7 cellular contexts compared by ENCODE assay signal in the genomic region with DNA sequence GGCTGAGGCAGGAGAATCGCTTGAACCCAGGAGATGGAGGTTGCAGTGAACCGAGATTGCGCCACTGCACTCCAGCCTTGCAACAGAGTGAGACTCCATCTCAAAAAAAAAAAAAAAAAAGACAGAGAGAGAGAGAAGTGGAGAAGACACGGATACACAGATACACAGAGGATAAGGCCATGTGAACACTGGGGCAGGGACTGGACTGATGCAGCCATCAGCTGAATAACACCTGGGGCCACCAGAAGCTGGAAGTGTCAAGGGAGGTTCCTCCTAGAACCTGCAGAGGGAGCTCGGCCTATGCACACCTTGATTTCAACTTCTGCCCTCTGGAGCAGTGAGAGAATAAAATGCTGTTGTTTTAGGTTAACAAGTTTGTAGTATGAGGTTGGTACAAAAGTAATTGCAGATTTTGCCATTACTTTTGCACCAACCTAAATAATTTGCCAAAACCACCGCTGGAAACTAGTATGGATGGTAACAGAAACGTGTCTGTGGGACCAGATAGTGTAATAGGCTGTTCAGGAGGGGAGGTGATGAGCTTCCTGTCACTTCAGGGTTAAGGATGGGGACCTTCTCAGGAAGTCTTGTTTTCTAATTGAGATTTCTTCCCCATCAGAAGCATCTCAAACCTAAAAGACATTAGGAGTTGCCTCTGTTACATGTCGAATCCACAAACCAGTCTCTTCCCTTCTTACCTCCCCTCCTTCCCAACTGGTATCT. TPM values are rescaled to one million over a fixed set of nuclear protein-coding genes. Genes with fewer than 3 reads are reported as not detected.
DNase-seq lines count a peak whose midpoint lies in the region; ATAC-seq and TF ChIP-seq lines count a peak whose summit lies in the region.

No MANE protein-coding gene starts in this region.

- peak; percentile 7 for DNase-seq in NCI-H1436 treated with DMSO at 0.1 percent for 48 hours (lab: John Stamatoyannopoulos, UW)
- DNase-seq in activated naive CD8-positive, alpha-beta T cell treated with anti-CD3 and anti-CD28 coated beads for 36 hours: peak; percentile 17
- peak; percentile 66 for DNase-seq in islet precursor cell
- DNase-seq in activated CD4-positive, CD25-positive, alpha-beta regulatory T cell treated with anti-CD3 and anti-CD28 coated beads, Interleukin-2, amount 50 U/mL, for 72 hours: no peak

- no peaks in the 10 kb centered on the region for H3K9me3 Mint-ChIP-seq in activated naive CD8-positive, alpha-beta T cell treated with anti-CD3 and anti-CD28 coated beads for 36 hours

- TF ChIP-seq CTCF in GM12872 (IDR thresholded peaks at IDR 0.05; ENCODE audit: insufficient read depth, low read depth, low read length): peak; percentile 41; the same call in 2 of the 3 replicates

- no peaks in the 10 kb centered on the region for H3K36me3 Mint-ChIP-seq in activated naive CD8-positive, alpha-beta T cell treated with anti-CD3 and anti-CD28 coated beads for 36 hours

- no peaks in the 10 kb centered on the region for H3K4me1 Mint-ChIP-seq in activated naive CD8-positive, alpha-beta T cell treated with anti-CD3 and anti-CD28 coated beads for 36 hours

- no peak overlapping the region for H3K4me3 Mint-ChIP-seq in activated naive CD8-positive, alpha-beta T cell treated with anti-CD3 and anti-CD28 coated beads for 36 hours

- no peaks in the 10 kb centered on the region for H3K27me3 Mint-ChIP-seq in activated naive CD8-positive, alpha-beta T cell treated with anti-CD3 and anti-CD28 coated beads for 36 hours

- ATAC-seq in GM21737 (IDR thresholded peaks at IDR 0.05; ENCODE audit: unreplicated experiment) (no peak), GM21526 (IDR thresholded peaks at IDR 0.05; ENCODE audit: low FRiP score, unreplicated experiment) (no peak)

- no peak overlapping the region for H3K27ac Mint-ChIP-seq in activated naive CD8-positive, alpha-beta T cell treated with anti-CD3 and anti-CD28 coated beads for 36 hours

RNA-seq across cellular contexts. Expression of a gene that starts 36.4 kb away (rescaled TPM):
- total RNA-seq in activated naive CD8-positive, alpha-beta T cell treated with anti-CD3 and anti-CD28 coated beads for 36 hours: not detected

RNA-seq across cellular contexts. Expression of a gene that starts 47.5 kb away (rescaled TPM):
- total RNA-seq in activated naive CD8-positive, alpha-beta T cell treated with anti-CD3 and anti-CD28 coated beads for 36 hours: not detected
